ENCODE assay signal across 8 cellular contexts in the genomic region with DNA sequence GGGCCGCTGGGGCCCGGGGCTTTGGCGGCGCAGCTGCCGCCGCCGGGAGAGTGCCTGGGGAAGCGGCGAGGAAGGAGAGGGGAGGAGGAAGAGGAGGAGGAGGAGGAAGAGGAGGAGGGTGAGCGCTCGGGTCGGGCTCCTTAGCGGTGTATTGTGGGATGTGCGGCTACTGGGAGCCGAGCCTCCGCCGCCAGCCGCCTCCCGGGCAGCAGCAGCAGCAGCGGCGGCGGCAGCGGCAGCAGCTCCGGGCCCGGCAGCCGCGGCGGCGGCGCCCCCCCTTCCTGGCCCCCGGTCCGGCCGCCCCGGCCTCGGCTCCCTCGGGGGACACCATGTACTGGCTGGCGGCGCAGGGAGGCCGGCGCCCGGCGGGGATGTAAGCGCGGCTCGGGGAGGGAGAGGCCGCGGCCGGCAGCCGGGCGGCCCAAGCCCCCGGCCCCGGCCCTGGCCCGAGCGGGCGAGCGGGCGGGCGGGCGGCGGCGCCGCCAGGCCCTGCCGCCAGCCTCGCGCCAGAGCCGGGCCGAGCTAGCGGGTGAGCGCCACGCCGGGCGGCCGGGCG. TPM values are rescaled to one million over a fixed set of nuclear protein-coding genes. Genes with fewer than 3 reads are reported as not detected.
DNase-seq lines count a peak whose midpoint lies in the region; ATAC-seq and TF ChIP-seq lines count a peak whose summit lies in the region.

A gene (plus strand): TSS at position 149 of the 556 bp plus-strand sequence. CDS start 729 bp downstream, outside the sequence.

- no peaks in the 10 kb centered on the region for H3K9me3 Mint-ChIP-seq in activated T-helper 17 cell treated with anti-CD3 and anti-CD28 coated beads, Interleukin-2, amount 50 U/mL, for 72 hours
- H3K9me3 Mint-ChIP-seq in natural killer cell treated with Interleukin-12 subunit alpha and Interleukin-12 subunit beta and Interleukin-15 and Interleukin-18, amount 100 ng/mL, for 72 hours = no peaks in the 10 kb centered on the region

- peak; percentile 5 for ATAC-seq in activated T-helper 17 cell treated with anti-CD3 and anti-CD28 coated beads, Interleukin-2, amount 50 U/mL, for 72 hours (replicated peaks)
- ATAC-seq in natural killer cell treated with Interleukin-12 subunit alpha and Interleukin-12 subunit beta and Interleukin-15 and Interleukin-18, amount 100 ng/mL, for 72 hours = peak; percentile 2 to 15
- ATAC-seq in HG03039 (IDR thresholded peaks at IDR 0.05; ENCODE audit: unreplicated experiment) = no peak

- no peaks in the 10 kb centered on the region for H3K27me3 ChIP-seq in vagina

- intact Hi-C loops in vagina (cut with DNase I) = no loop called here

- H3K4me1 ChIP-seq in vagina = peaks cover 52% of the 10 kb centered on the region

- peaks cover 0 to 10% of the 10 kb centered on the region in 2 donors for H3K36me3 ChIP-seq in vagina

- TF ChIP-seq POLR2A in vagina (IDR thresholded peaks at IDR 0.05) = peak in 1 of 2 donors; percentile 16

- peak within 1 kb of the TSS; percentile 100 for H3K27ac ChIP-seq in vagina

- DNase-seq in activated CD8-positive, alpha-beta memory T cell treated with anti-CD3 and anti-CD28 coated beads for 24 hours = peak; percentile 80
- no peak for DNase-seq in activated CD8-positive, alpha-beta memory T cell treated with anti-CD3 and anti-CD28 coated beads, Interleukin-2, amount 50 U/mL, for 48 hours
- peak; percentile 13 for DNase-seq in NCI-H774 (lab: John Stamatoyannopoulos, UW)
- DNase-seq in fibroblast of villous mesenchyme (ENCODE audit: low read depth) = peak; percentile 43
- no peak for DNase-seq in natural killer cell treated with Interleukin-12 subunit alpha and Interleukin-12 subunit beta and Interleukin-15 and Interleukin-18, amount 100 ng/mL, for 72 hours (ENCODE audit: low spot score)
- DNase-seq in vagina (ENCODE audit: extremely low spot score in 2 of 2) = no peak

- no peaks in the 10 kb centered on the region for H3K9me3 ChIP-seq in vagina

- peak within 1 kb of the TSS; percentile 82 for H3K4me3 ChIP-seq in fibroblast of villous mesenchyme (ENCODE audit: low read depth, low read length)
- H3K4me3 ChIP-seq in vagina = peak within 1 kb of the TSS; percentile 58 to 87

- peak within 1 kb of the TSS; percentile 92 for H3K4me3 Mint-ChIP-seq in activated T-helper 17 cell treated with anti-CD3 and anti-CD28 coated beads, Interleukin-2, amount 50 U/mL, for 72 hours
- H3K4me3 Mint-ChIP-seq in natural killer cell treated with Interleukin-12 subunit alpha and Interleukin-12 subunit beta and Interleukin-15 and Interleukin-18, amount 100 ng/mL, for 72 hours = peak within 1 kb of the TSS; percentile 94

- peaks cover 75% of the 10 kb centered on the region for H3K36me3 Mint-ChIP-seq in activated T-helper 17 cell treated with anti-CD3 and anti-CD28 coated beads, Interleukin-2, amount 50 U/mL, for 72 hours (ENCODE audit: low read depth)
- H3K36me3 Mint-ChIP-seq in natural killer cell treated with Interleukin-12 subunit alpha and Interleukin-12 subunit beta and Interleukin-15 and Interleukin-18, amount 100 ng/mL, for 72 hours = peaks cover 4% of the 10 kb centered on the region

- H3K4me1 Mint-ChIP-seq in activated T-helper 17 cell treated with anti-CD3 and anti-CD28 coated beads, Interleukin-2, amount 50 U/mL, for 72 hours = peaks cover 6% of the 10 kb centered on the region
- peaks cover 34 to 36% of the 10 kb centered on the region in 2 donors for H3K4me1 Mint-ChIP-seq in natural killer cell treated with Interleukin-12 subunit alpha and Interleukin-12 subunit beta and Interleukin-15 and Interleukin-18, amount 100 ng/mL, for 72 hours (ENCODE audit: low read depth in 2 of 2)

- peak within 1 kb of the TSS; percentile 96 for H3K27ac Mint-ChIP-seq in activated T-helper 17 cell treated with anti-CD3 and anti-CD28 coated beads, Interleukin-2, amount 50 U/mL, for 72 hours
- H3K27ac Mint-ChIP-seq in natural killer cell treated with Interleukin-12 subunit alpha and Interleukin-12 subunit beta and Interleukin-15 and Interleukin-18, amount 100 ng/mL, for 72 hours = peak within 1 kb of the TSS; percentile 96 to 100

- TF ChIP-seq CTCF in fibroblast of villous mesenchyme (IDR thresholded peaks at IDR 0.05; ENCODE audit: insufficient read depth, low read depth, low read length) (no peak), vagina (IDR thresholded peaks at IDR 0.05) (no peak)

- no peaks in the 10 kb centered on the region for H3K27me3 Mint-ChIP-seq in activated T-helper 17 cell treated with anti-CD3 and anti-CD28 coated beads, Interleukin-2, amount 50 U/mL, for 72 hours
- no peaks in the 10 kb centered on the region for H3K27me3 Mint-ChIP-seq in natural killer cell treated with Interleukin-12 subunit alpha and Interleukin-12 subunit beta and Interleukin-15 and Interleukin-18, amount 100 ng/mL, for 72 hours

RNA-seq across cellular contexts. Expression of the gene that starts here (rescaled TPM):
- 10 to 100 TPM; 14.7 to 23.4 TPM for total RNA-seq in activated T-helper 17 cell treated with anti-CD3 and anti-CD28 coated beads, Interleukin-2, amount 50 U/mL, for 72 hours
- 4.7 and 5.2 TPM in 2 replicates for total RNA-seq in fibroblast of villous mesenchyme
- total RNA-seq in natural killer cell treated with Interleukin-12 subunit alpha and Interleukin-12 subunit beta and Interleukin-15 and Interleukin-18, amount 100 ng/mL, for 72 hours = 10 to 100 TPM; 27.1 to 40.8 TPM
- 10.6 TPM for total RNA-seq in vagina

Comparison
In these comparisons a context has a peak if more than half of its experiments do, and no peak if none do; other contexts are left out.
1. DNase-seq: peak in activated CD8-positive, alpha-beta memory T cell treated with anti-CD3 and anti-CD28 coated beads for 24 hours (single experiment), NCI-H774 (single experiment) and fibroblast of villous mesenchyme (single experiment); none in activated CD8-positive, alpha-beta memory T cell treated with anti-CD3 and anti-CD28 coated beads, Interleukin-2, amount 50 U/mL, for 48 hours (single experiment), natural killer cell treated with Interleukin-12 subunit alpha and Interleukin-12 subunit beta and Interleukin-15 and Interleukin-18, amount 100 ng/mL, for 72 hours (single experiment) and vagina (0 of 2).